Comparison of ENCODE assay signal across 1 cellular context in genomic region chr5:83011990-83012389, GRCh38.
TF ChIP-seq lines count a peak whose summit lies in the region.

No MANE protein-coding gene starts in this region.

TF ChIP-seq in IMR-90, 13 proteins besides CTCF, POLR2A, EP300 and RAD21:
- TF ChIP-seq SMC3 (IDR thresholded peaks at IDR 0.05; ENCODE audit: low read depth, low read length) (no peak), CEBPB (IDR thresholded peaks at IDR 0.05; ENCODE audit: low read depth, low read length) (no peak), BHLHE40 (IDR thresholded peaks at IDR 0.05; ENCODE audit: low read depth, low read length) (no peak), MAZ (IDR thresholded peaks at IDR 0.05; ENCODE audit: borderline replicate concordance, low read depth, low read length) (no peak), NFE2L2 (IDR thresholded peaks at IDR 0.05; ENCODE audit: low read depth, low read length) (no peak), CHD1 (IDR thresholded peaks at IDR 0.05; ENCODE audit: low read depth, low read length) (no peak), MXI1 (IDR thresholded peaks at IDR 0.05; ENCODE audit: borderline replicate concordance, low read depth, low read length) (no peak), RCOR1 (IDR thresholded peaks at IDR 0.05; ENCODE audit: insufficient replicate concordance, low read length) (no peak), ELK1 (IDR thresholded peaks at IDR 0.05; ENCODE audit: borderline replicate concordance, low read depth, low read length) (no peak)
